ENCODE assay signal across 1 cellular context in genomic region chr9:33277484-33277883, GRCh38.
TF ChIP-seq lines count a peak whose summit lies in the region.

No MANE protein-coding gene starts in this region.

TF ChIP-seq in K562, 482 proteins besides CTCF, POLR2A, EP300 and RAD21:
- TF ChIP-seq ZNF197 (CRISPR knock-in tag; IDR thresholded peaks at IDR 0.05; ENCODE audit: low read depth): no peak
- TF ChIP-seq ILK (tag; IDR thresholded peaks at IDR 0.05; ENCODE audit: borderline replicate concordance, low read depth): no peak
- TF ChIP-seq HDAC1 (IDR thresholded peaks at IDR 0.05): no peak
- TF ChIP-seq ETS2 (tag; IDR thresholded peaks at IDR 0.05; ENCODE audit: borderline replicate concordance, poor library complexity, severe bottlenecking): no peak
- TF ChIP-seq BDP1 (IDR thresholded peaks at IDR 0.05; ENCODE audit: insufficient read depth, insufficient read length): no peak
- peak; percentile 82 for TF ChIP-seq PKNOX1 (IDR thresholded peaks at IDR 0.05)
- no peak for TF ChIP-seq BACH1 (tag; IDR thresholded peaks at IDR 0.05)
- no peak for TF ChIP-seq PREB (CRISPR knock-in tag; IDR thresholded peaks at IDR 0.05)
